Comparison of ENCODE assay signal across 12 cellular contexts in genomic region chr1:101178341-101178687, GRCh38. TPM values are rescaled to one million over a fixed set of nuclear protein-coding genes. Genes with fewer than 3 reads are reported as not detected.
A peak's percentile ranks its signal among the peaks of the same experiment; 100 is the strongest.
DNase-seq lines count a peak whose midpoint lies in the region; ATAC-seq, FAIRE-seq and TF ChIP-seq lines count a peak whose summit lies in the region.
"Had no signal": no experiment of that assay in that cellular context is flagged by ENCODE, and none has a peak within 500 bp of the region (broad histone marks: within the 10 kb centered on the region; RNA-seq: fewer than 3 reads in every experiment).

No MANE protein-coding gene starts in this region.

- H3K9me3 Mint-ChIP-seq in CD4-positive, alpha-beta memory T cell, result peaks cover 0 to 2% (median 0%) of the 10 kb centered on the region in 8 donors
- H3K9me3 Mint-ChIP-seq in immature natural killer cell, result no peaks in the 10 kb centered on the region
- H3K9me3 Mint-ChIP-seq: WTC11 had no signal

- no peaks in the 10 kb centered on the region for H3K36me3 Mint-ChIP-seq in CD4-positive, alpha-beta memory T cell
- H3K36me3 Mint-ChIP-seq in immature natural killer cell, result peaks cover 0 to 4% (median 0%) of the 10 kb centered on the region in 3 donors
- H3K36me3 Mint-ChIP-seq: WTC11 had no signal

- FAIRE-seq in urothelium cell line (lab: Jason Lieb, UNC), result no peak

- H3K4me1 ChIP-seq in CD4-positive, alpha-beta memory T cell (ENCODE audit: insufficient read depth, low read length), result peaks cover 23% of the 10 kb centered on the region
- H3K4me1 ChIP-seq in OCI-LY3 (ENCODE audit: low read length), result peaks cover 17% of the 10 kb centered on the region
- H3K4me1 ChIP-seq: stomach had no signal

- no peaks in the 10 kb centered on the region for H3K27me3 ChIP-seq in CD4-positive, alpha-beta memory T cell (ENCODE audit: insufficient read depth, low read length)
- H3K27me3 ChIP-seq in OCI-LY3 (ENCODE audit: low read depth, low read length), result 0 out of 2 replicates have a peak, but pooled peaks cover 6% of the 10 kb centered on the region
- H3K27me3 ChIP-seq: stomach had no signal

- no peaks in the 10 kb centered on the region for H3K27me3 Mint-ChIP-seq in CD4-positive, alpha-beta memory T cell
- H3K27me3 Mint-ChIP-seq in immature natural killer cell (ENCODE audit: low read depth in 3 of 3), result no peaks in the 10 kb centered on the region

- CTCF ChIA-PET in CD4-positive, alpha-beta memory T cell (lab: Charles Lee; ENCODE audit: partially characterized antibody), result interaction anchor here (1.4 to 2.1 kb wide), 3 partner anchors 60 to 179 kb away, joined by 3 to 6 read pairs (median 5); no protein-coding TSS in a partner anchor

- H2AFZ ChIP-seq in OCI-LY3 (ENCODE audit: low read depth, low read length), result no peak overlapping the region

- DNase-seq in CD4-positive, alpha-beta memory T cell, result no peak
- DNase-seq in immature natural killer cell (no peak), head of caudate nucleus (no peak), urothelium cell line (ENCODE audit: low spot score) (no peak)
- DNase-seq: amygdala, NCI-H2171, stomach had no signal

- H3K27ac ChIP-seq in CD4-positive, alpha-beta memory T cell (ENCODE audit: low read depth, low read length), result peak overlapping the region; percentile 7
- H3K27ac ChIP-seq in OCI-LY3 (ENCODE audit: low read length), result peak overlapping the region; percentile 34; the same call in 1 of the 2 replicates
- H3K27ac ChIP-seq: stomach had no signal

- TF ChIP-seq CTCF in OCI-LY3 (IDR thresholded peaks at IDR 0.05; ENCODE audit: low read depth, low read length), result no peak

- H3K9me3 ChIP-seq in CD4-positive, alpha-beta memory T cell (ENCODE audit: control insufficient read depth in 1 of 2, low read length in 2 of 2), result no peaks in the 10 kb centered on the region
- no peaks in the 10 kb centered on the region for H3K9me3 ChIP-seq in OCI-LY3 (ENCODE audit: insufficient read depth, low read length)
- H3K9me3 ChIP-seq: stomach had no signal

- H3K4me3 Mint-ChIP-seq in CD4-positive, alpha-beta memory T cell, result peak overlapping the region in 6 of 8 donors; percentile 69 to 84 (median 76)
- peak overlapping the region in 3 of 5 donors; percentile 7 to 82 (median 73) for H3K4me3 Mint-ChIP-seq in immature natural killer cell
- H3K4me3 Mint-ChIP-seq: WTC11 had no signal

- H3K27ac Mint-ChIP-seq in CD4-positive, alpha-beta memory T cell, result peak overlapping the region; percentile 29 to 88 (median 85)
- peak overlapping the region in 3 of 6 donors; percentile 22 to 72 (median 33) for H3K27ac Mint-ChIP-seq in immature natural killer cell
- H3K27ac Mint-ChIP-seq: WTC11 had no signal

- H4K20me1 ChIP-seq in OCI-LY3 (ENCODE audit: insufficient read depth, low read length), result no peaks in the 10 kb centered on the region

- H3K4me2 ChIP-seq in OCI-LY3 (ENCODE audit: low read length), result peak overlapping the region; percentile 87

- intact Hi-C loops in CD4-positive, alpha-beta memory T cell (cut with micrococcal nuclease), result loop anchor here (2.0 to 5.0 kb wide), 3 partner anchors 56 to 151 kb away; partner anchors contain the start of gene DPH5
- intact Hi-C loops in head of caudate nucleus (cut with DNase I), result no loop called here

- ATAC-seq in GM19438 (IDR thresholded peaks at IDR 0.05; ENCODE audit: low read depth, unreplicated experiment), result peak; percentile 30
- ATAC-seq in HG03469 (IDR thresholded peaks at IDR 0.05; ENCODE audit: unreplicated experiment), result no peak
- ATAC-seq in HG02623 (IDR thresholded peaks at IDR 0.05; ENCODE audit: unreplicated experiment), result no peak
- ATAC-seq: WTC11 had no signal

- POLR2A ChIA-PET in CD4-positive, alpha-beta memory T cell (lab: Charles Lee; ENCODE audit: partially characterized antibody), result interaction anchor here (0.5 to 1.7 kb wide), 7 partner anchors 9 to 116 kb away, joined by 3 to 14 read pairs (median 4); partner anchors contain the start of gene S1PR1

- peak overlapping the region; percentile 25 for H3K9ac ChIP-seq in OCI-LY3 (ENCODE audit: low read length)

- H3K4me3 ChIP-seq in CD4-positive, alpha-beta memory T cell (ENCODE audit: low read length in 2 of 2), result no peak overlapping the region
- H3K4me3 ChIP-seq in OCI-LY3 (ENCODE audit: low read length), result peak overlapping the region; percentile 66
- H3K4me3 ChIP-seq: stomach had no signal

- H3K36me3 ChIP-seq in CD4-positive, alpha-beta memory T cell (ENCODE audit: insufficient read depth, low read length), result no peaks in the 10 kb centered on the region
- H3K36me3 ChIP-seq in OCI-LY3 (replicated peaks; ENCODE audit: low read depth, low read length), result no peaks in the 10 kb centered on the region
- H3K36me3 ChIP-seq: stomach had no signal

- peaks cover 20 to 43% (median 24%) of the 10 kb centered on the region in 4 donors for H3K4me1 Mint-ChIP-seq in CD4-positive, alpha-beta memory T cell
- peaks cover 18 to 20% of the 10 kb centered on the region in 2 donors for H3K4me1 Mint-ChIP-seq in immature natural killer cell
- H3K4me1 Mint-ChIP-seq: WTC11 had no signal

- H3K79me2 ChIP-seq in OCI-LY3 (ENCODE audit: low read length), result no peaks in the 10 kb centered on the region

RNA-seq across cellular contexts. Expression of gene S1PR1, which starts 58.5 kb away (rescaled TPM):
- 100 to 1,000 TPM; 363 to 366 TPM for total RNA-seq in CD4-positive, alpha-beta memory T cell
- 100 to 1,000 TPM; 277 to 320 TPM for polyA plus RNA-seq in CD4-positive, alpha-beta memory T cell
- polyA plus RNA-seq in immature natural killer cell, result 100 to 1,000 TPM in 2 of 3 donors, 10 to 100 TPM in 1; 99.8 to 142 (median 126) TPM
